11 cellular contexts compared by ENCODE assay signal in genomic region chr3:194083253-194084224, GRCh38. TPM values are rescaled to one million over a fixed set of nuclear protein-coding genes. Genes with fewer than 3 reads are reported as not detected.
DNase-seq lines count a peak whose midpoint lies in the region; ATAC-seq, FAIRE-seq and TF ChIP-seq lines count a peak whose summit lies in the region.
"Had no signal": no experiment of that assay in that cellular context is flagged by ENCODE, and none has a peak within 500 bp of the region (broad histone marks: within the 10 kb centered on the region; RNA-seq: fewer than 3 reads in every experiment).

No MANE protein-coding gene starts in this region.

- no peaks in the 10 kb centered on the region for H3K4me1 ChIP-seq in BE2C

- no peaks in the 10 kb centered on the region for H3K9me3 Mint-ChIP-seq in chondrocyte (ENCODE audit: low read depth)
- H3K9me3 Mint-ChIP-seq: T-helper 2 cell treated with Interferon-gamma antibody and Interleukin-4, amounts not matched to agents 5 μg/mL and 100 μg/mL, for 36 hours had no signal

- DNase-seq in myocyte (ENCODE audit: low read depth) (peak; percentile 81), chondrocyte (ENCODE audit: low spot score) (no peak), NCI-H1417 treated with DMSO at 0.1 percent for 48 hours (lab: John Stamatoyannopoulos, UW) (no peak), BE2C (no peak), RCC 7860 (ENCODE audit: low spot score) (no peak)
- DNase-seq: activated effector memory CD4-positive, alpha-beta T cell treated with Interleukin-2 at 50 U/mL for 16 hours had no signal

- H3K4me3 Mint-ChIP-seq in chondrocyte (ENCODE audit: unreplicated experiment) = no peak overlapping the region
- H3K4me3 Mint-ChIP-seq: T-helper 2 cell treated with Interferon-gamma antibody and Interleukin-4, amounts not matched to agents 5 μg/mL and 100 μg/mL, for 36 hours had no signal

- peaks cover 53% of the 10 kb centered on the region for H3K4me1 Mint-ChIP-seq in chondrocyte (ENCODE audit: low read depth)

- peaks cover 24% of the 10 kb centered on the region for H3K27me3 Mint-ChIP-seq in chondrocyte (ENCODE audit: low read depth)

- no peaks in the 10 kb centered on the region for H3K9me3 ChIP-seq in BE2C

- H3K36me3 Mint-ChIP-seq in chondrocyte (ENCODE audit: low read depth) = peaks cover 2% of the 10 kb centered on the region

- H3K27me3 ChIP-seq in BE2C = no peaks in the 10 kb centered on the region

- TF ChIP-seq CTCF in chondrocyte (IDR thresholded peaks at IDR 0.05) = no peak
- TF ChIP-seq CTCF in BE2C (IDR thresholded peaks at IDR 0.05; ENCODE audit: low read depth, low read length) = no peak

- H3K36me3 ChIP-seq in BE2C = no peaks in the 10 kb centered on the region

- H3K27ac Mint-ChIP-seq in chondrocyte (ENCODE audit: unreplicated experiment) = no peak overlapping the region
- H3K27ac Mint-ChIP-seq: T-helper 2 cell treated with Interferon-gamma antibody and Interleukin-4, amounts not matched to agents 5 μg/mL and 100 μg/mL, for 36 hours had no signal

- ATAC-seq in GM18873 (IDR thresholded peaks at IDR 0.05; ENCODE audit: low FRiP score, unreplicated experiment) (peak; percentile 15), GM21786 (IDR thresholded peaks at IDR 0.05; ENCODE audit: unreplicated experiment) (peak; percentile 40), HG03520 (IDR thresholded peaks at IDR 0.05; ENCODE audit: unreplicated experiment) (peak; percentile 24)

- no peak for FAIRE-seq in RCC 7860 (lab: Jason Lieb, UNC)
- FAIRE-seq: islet of Langerhans had no signal

- no peak overlapping the region for H3K4me3 ChIP-seq in BE2C (ENCODE audit: low read depth, low read length)

RNA-seq across cellular contexts. Expression of gene HES1, which starts 52.4 kb away (rescaled TPM):
- total RNA-seq in myocyte = 5.5 and 9.0 TPM in 2 replicates
- polyA plus RNA-seq in myocyte (2012) = 8.0 TPM
- total RNA-seq in chondrocyte = 30.4 to 36.7 TPM (median 31.2 TPM) in 3 replicates
- 15.3 TPM for polyA plus RNA-seq in BE2C (2012; ENCODE audit: insufficient read depth, insufficient read length, low read depth)
